1 cellular context compared by ENCODE assay signal in the genomic region with DNA sequence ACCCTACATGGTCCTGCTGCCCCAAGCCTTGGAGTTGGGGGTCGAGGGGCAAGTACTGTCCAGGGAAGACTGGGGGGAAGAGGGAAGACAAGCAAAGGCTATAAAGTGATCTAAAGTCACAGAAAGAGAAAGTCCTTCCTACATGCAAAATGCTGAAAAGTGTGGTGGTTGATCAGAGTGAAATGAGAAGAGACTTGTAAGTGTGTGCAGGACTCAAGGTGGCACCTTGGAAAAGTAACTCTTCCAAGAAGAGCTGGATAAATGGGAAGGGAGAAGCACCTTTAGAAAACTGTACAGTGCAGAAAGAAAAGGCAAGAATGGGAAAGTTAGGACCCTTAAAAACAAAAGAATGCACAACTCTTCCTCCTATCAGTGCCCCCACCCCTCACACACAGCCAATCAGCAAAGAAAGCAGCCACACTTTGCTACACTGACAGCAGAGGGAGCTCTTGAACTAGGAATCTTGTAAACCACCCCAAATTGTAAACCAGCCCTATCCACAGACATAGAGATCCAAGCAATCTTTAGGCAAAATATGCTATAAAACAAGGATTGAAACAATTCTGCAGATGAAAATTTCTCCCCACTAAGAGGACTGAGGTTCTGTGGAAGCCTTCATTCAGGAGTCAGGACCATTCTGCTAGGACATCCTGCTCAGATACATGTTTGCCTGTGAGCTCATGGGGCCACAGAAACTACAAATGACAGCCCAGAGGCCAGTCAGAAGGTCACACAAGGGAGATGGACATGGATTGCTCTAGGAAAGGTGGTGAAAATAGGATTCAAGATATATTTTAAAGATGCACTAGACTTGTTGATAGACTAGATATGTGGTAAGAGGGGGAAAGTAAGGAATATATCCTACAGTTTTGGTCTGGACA.
TF ChIP-seq lines count a peak whose summit lies in the region.

No MANE protein-coding gene starts in this region.

TF ChIP-seq in H1, 55 proteins besides CTCF, POLR2A, EP300 and RAD21:
- TF ChIP-seq TEAD4 (IDR thresholded peaks at IDR 0.05; ENCODE audit: low read depth, low read length) (no peak), BCL11A (IDR thresholded peaks at IDR 0.05; ENCODE audit: low read depth in 2 of 2, low read length in 2 of 2) (no peak), YY1 (IDR thresholded peaks at IDR 0.05; ENCODE audit: low read depth, low read length) (no peak), CEBPB (IDR thresholded peaks at IDR 0.05; ENCODE audit: low read depth, low read length) (no peak), SIN3A (conservative IDR thresholded peaks at IDR 0.05 in 1 of 2, IDR thresholded peaks at IDR 0.05 in 1 of 2; ENCODE audit: low read depth in 1 of 2, low read length in 2 of 2) (no peak), GABPA (IDR thresholded peaks at IDR 0.05; ENCODE audit: borderline replicate concordance, insufficient read depth, low read length) (no peak), SIX5 (IDR thresholded peaks at IDR 0.05; ENCODE audit: low read depth, low read length) (no peak), SRF (IDR thresholded peaks at IDR 0.05; ENCODE audit: low read depth, low read length) (no peak), SP2 (IDR thresholded peaks at IDR 0.05; ENCODE audit: low read length) (no peak), SP4 (IDR thresholded peaks at IDR 0.05; ENCODE audit: low read length) (no peak), SP1 (IDR thresholded peaks at IDR 0.05; ENCODE audit: low read depth, low read length) (no peak), NANOG (IDR thresholded peaks at IDR 0.05; ENCODE audit: insufficient read depth, low read depth, low read length, poor library complexity, severe bottlenecking) (no peak), SUZ12 (IDR thresholded peaks at IDR 0.05; ENCODE audit: low read length) (no peak), RFX5 (IDR thresholded peaks at IDR 0.05; ENCODE audit: borderline replicate concordance, low read depth, low read length) (no peak)
